In genomic region chr1:47934243-47934805, GRCh38 we compare ENCODE assay signal across 11 cellular contexts.
A peak's percentile ranks its signal among the peaks of the same experiment; 100 is the strongest.
DNase-seq lines count a peak whose midpoint lies in the region; ATAC-seq and TF ChIP-seq lines count a peak whose summit lies in the region.
"Had no signal": no experiment of that assay in that cellular context is flagged by ENCODE, and none has a peak within 500 bp of the region (broad histone marks: within the 10 kb centered on the region; RNA-seq: fewer than 3 reads in every experiment).

No MANE protein-coding gene starts in this region.

- intact Hi-C loops in mucosa of descending colon (cut with DNase I, micrococcal nuclease): no loop called here
- intact Hi-C loops in aorta (cut with DNase I): loop anchor here (5.0 kb wide), 2 partner anchors 147 to 197 kb away; no protein-coding TSS in a partner anchor

- 15 to 19% methylated on average over 9 of the region's 9 CpGs for WGBS in aorta, 2 donors

- no peaks in the 10 kb centered on the region for H3K36me3 ChIP-seq in mucosa of descending colon (ENCODE audit: low read depth)
- no peaks in the 10 kb centered on the region for H3K36me3 ChIP-seq in aorta (ENCODE audit: control insufficient read depth in 1 of 2, insufficient read depth in 2 of 2, low read length in 1 of 2)

- no peak for TF ChIP-seq CTCF in fibroblast of the aortic adventitia (IDR thresholded peaks at IDR 0.05; ENCODE audit: insufficient read depth, low read length)
- TF ChIP-seq CTCF in mucosa of descending colon (IDR thresholded peaks at IDR 0.05): no peak

- H3K9me3 ChIP-seq in mucosa of descending colon (no peaks in the 10 kb centered on the region), aorta (ENCODE audit: control insufficient read depth, low read length) (no peaks in the 10 kb centered on the region)

- H3K4me1 ChIP-seq in mucosa of descending colon (ENCODE audit: low read depth): peaks cover 9% of the 10 kb centered on the region
- no peaks in the 10 kb centered on the region for H3K4me1 ChIP-seq in aorta (ENCODE audit: control insufficient read depth in 1 of 2, insufficient read depth in 2 of 2, low read length in 2 of 2)

- H3K27ac ChIP-seq in aorta (ENCODE audit: low read depth in 1 of 2, low read length in 2 of 2): no peak overlapping the region

- ATAC-seq in mucosa of descending colon (peak; percentile 33), aorta (ENCODE audit: low FRiP score) (peak; percentile 88)
- ATAC-seq in stimulated activated naive CD8-positive, alpha-beta T cell treated with anti-CD3 and anti-CD28 coated beads, Interleukin-15, Interleukin-2, amounts not matched to agents 100 U/mL and 50 U/mL, for 24 hours: no peak

- no peaks in the 10 kb centered on the region for H3K27me3 ChIP-seq in aorta (ENCODE audit: control insufficient read depth in 1 of 2, insufficient read depth in 2 of 2, low read length in 1 of 2)

- peak; percentile 56 for DNase-seq in NCI-H2171 treated with DMSO at 0.1 percent for 48 hours (lab: John Stamatoyannopoulos, UW)
- DNase-seq in NCI-H2171 (lab: John Stamatoyannopoulos, UW): no peak
- DNase-seq in fibroblast of the aortic adventitia (ENCODE audit: low read depth): peak; percentile 61
- peak; percentile 38 to 70 (median 52) for DNase-seq in mucosa of descending colon
- DNase-seq in aorta: peak; percentile 77 to 90
- DNase-seq in HPDE6-E6E7 (ENCODE audit: extremely low spot score): no peak
- DNase-seq in NCI-H82 (lab: John Stamatoyannopoulos, UW): no peak
- DNase-seq in stimulated activated naive CD8-positive, alpha-beta T cell treated with anti-CD3 and anti-CD28 coated beads, Interleukin-15, Interleukin-2, amounts not matched to agents 100 U/mL and 50 U/mL, for 24 hours: no peak
- DNase-seq: 8988T; hypothalamus; stimulated activated CD4-positive, alpha-beta T cell treated with anti-CD3 and anti-CD28 coated beads, Interleukin-15, amount 100 ng/mL, for 24 hours had no signal

- H3K4me3 ChIP-seq in fibroblast of the aortic adventitia (ENCODE audit: low read depth, low read length): no peak overlapping the region
- no peak overlapping the region for H3K4me3 ChIP-seq in mucosa of descending colon
- no peak overlapping the region for H3K4me3 ChIP-seq in aorta (ENCODE audit: low read length in 2 of 2)

Comparison
In these comparisons a context has a peak if more than half of its experiments do, and no peak if none do; other contexts are left out.
1. DNase-seq: peak in NCI-H2171 treated with DMSO at 0.1 percent for 48 hours (single experiment), fibroblast of the aortic adventitia (single experiment), mucosa of descending colon (3 of 3) and aorta (2 of 2); none in NCI-H2171 (single experiment), HPDE6-E6E7 (single experiment), NCI-H82 (single experiment) and stimulated activated naive CD8-positive, alpha-beta T cell treated with anti-CD3 and anti-CD28 coated beads, Interleukin-15, Interleukin-2, amounts not matched to agents 100 U/mL and 50 U/mL, for 24 hours (single experiment).
2. intact Hi-C loops: an anchor here in aorta (5.0 kb wide); none called in mucosa of descending colon.